Comparison of ENCODE assay signal across 8 cellular contexts in the genomic region with DNA sequence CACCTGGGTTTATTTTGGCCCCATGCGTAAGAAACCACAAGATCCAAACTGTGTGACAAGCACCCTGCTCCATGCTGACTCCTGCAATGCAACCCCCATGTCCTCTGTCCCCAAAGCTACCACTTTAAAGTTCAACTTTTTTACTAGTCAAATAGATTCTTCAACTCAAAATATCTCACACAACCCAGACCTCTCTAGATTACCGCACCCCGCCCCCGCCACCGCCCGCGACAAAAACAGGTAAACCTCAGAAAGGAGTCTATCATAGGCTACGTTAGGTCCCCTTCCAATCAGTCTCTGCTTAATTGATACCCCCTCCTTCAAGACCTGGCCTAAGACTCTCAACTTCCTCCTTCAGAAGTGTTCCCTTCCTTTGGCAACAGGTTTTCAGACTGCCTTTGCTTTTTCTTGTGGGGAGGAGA. TPM values are rescaled to one million over a fixed set of nuclear protein-coding genes. Genes with fewer than 3 reads are reported as not detected.
DNase-seq lines count a peak whose midpoint lies in the region; ATAC-seq and TF ChIP-seq lines count a peak whose summit lies in the region.

No MANE protein-coding gene starts in this region.

- H3K9me3 Mint-ChIP-seq in activated CD4-positive, alpha-beta T cell treated with anti-CD3 and anti-CD28 coated beads, Interleukin-2, amount 10 ng/mL, durations not matched to agents 24 days and 14 days = no peaks in the 10 kb centered on the region
- H3K9me3 Mint-ChIP-seq in natural killer cell treated with Interleukin-12 subunit alpha and Interleukin-12 subunit beta and Interleukin-15 and Interleukin-18, amount 100 ng/mL, for 72 hours = no peaks in the 10 kb centered on the region

- no peak for ATAC-seq in natural killer cell treated with Interleukin-12 subunit alpha and Interleukin-12 subunit beta and Interleukin-15 and Interleukin-18, amount 100 ng/mL, for 72 hours

- peak overlapping the region; percentile 100 for H3K27ac Mint-ChIP-seq in activated CD4-positive, alpha-beta T cell treated with anti-CD3 and anti-CD28 coated beads, Interleukin-2, amount 10 ng/mL, durations not matched to agents 24 days and 14 days
- H3K27ac Mint-ChIP-seq in natural killer cell treated with Interleukin-12 subunit alpha and Interleukin-12 subunit beta and Interleukin-15 and Interleukin-18, amount 100 ng/mL, for 72 hours = peak overlapping the region; percentile 99

- no peaks in the 10 kb centered on the region for H3K27me3 Mint-ChIP-seq in activated CD4-positive, alpha-beta T cell treated with anti-CD3 and anti-CD28 coated beads, Interleukin-2, amount 10 ng/mL, durations not matched to agents 24 days and 14 days
- H3K27me3 Mint-ChIP-seq in natural killer cell treated with Interleukin-12 subunit alpha and Interleukin-12 subunit beta and Interleukin-15 and Interleukin-18, amount 100 ng/mL, for 72 hours = no peaks in the 10 kb centered on the region

- peaks cover 32% of the 10 kb centered on the region for H3K36me3 ChIP-seq in ectodermal cell (ENCODE audit: control insufficient read depth, insufficient read depth, low read length)

- H3K36me3 Mint-ChIP-seq in activated CD4-positive, alpha-beta T cell treated with anti-CD3 and anti-CD28 coated beads, Interleukin-2, amount 10 ng/mL, durations not matched to agents 24 days and 14 days (ENCODE audit: low read depth) = peaks cover 63% of the 10 kb centered on the region
- H3K36me3 Mint-ChIP-seq in natural killer cell treated with Interleukin-12 subunit alpha and Interleukin-12 subunit beta and Interleukin-15 and Interleukin-18, amount 100 ng/mL, for 72 hours = peaks cover 10% of the 10 kb centered on the region

- DNase-seq in HFF-Myc (ENCODE audit: extremely low read depth, low read depth) (no peak), mesenteric fat pad (ENCODE audit: low spot score) (no peak), NCI-H510A (lab: John Stamatoyannopoulos, UW) (no peak), GM20000 (ENCODE audit: low spot score) (no peak), NCI-H1105 (lab: John Stamatoyannopoulos, UW) (no peak)
- DNase-seq in activated CD4-positive, alpha-beta T cell treated with anti-CD3 and anti-CD28 coated beads, Interleukin-2, amount 10 ng/mL, durations not matched to agents 24 days and 14 days = peak; percentile 79
- DNase-seq in natural killer cell treated with Interleukin-12 subunit alpha and Interleukin-12 subunit beta and Interleukin-15 and Interleukin-18, amount 100 ng/mL, for 72 hours (ENCODE audit: low spot score) = no peak

- 18 to 19% methylated on average over 8 of the region's 8 CpGs for WGBS in ectodermal cell, 2 experiments

- H3K4me3 Mint-ChIP-seq in activated CD4-positive, alpha-beta T cell treated with anti-CD3 and anti-CD28 coated beads, Interleukin-2, amount 10 ng/mL, durations not matched to agents 24 days and 14 days = peak overlapping the region; percentile 93
- peak overlapping the region; percentile 94 for H3K4me3 Mint-ChIP-seq in natural killer cell treated with Interleukin-12 subunit alpha and Interleukin-12 subunit beta and Interleukin-15 and Interleukin-18, amount 100 ng/mL, for 72 hours

- no peaks in the 10 kb centered on the region for H3K9me3 ChIP-seq in ectodermal cell (ENCODE audit: control insufficient read depth, low read length)

- H3K4me3 ChIP-seq in HFF-Myc (replicated peaks; ENCODE audit: low read depth, low read length) (peak overlapping the region; percentile 95), ectodermal cell (ENCODE audit: insufficient read depth, low read depth, low read length) (peak overlapping the region; percentile 95)

- peaks cover 13% of the 10 kb centered on the region for H3K4me1 ChIP-seq in ectodermal cell (ENCODE audit: control insufficient read depth, insufficient read depth, low read length)

- H3K4me1 Mint-ChIP-seq in activated CD4-positive, alpha-beta T cell treated with anti-CD3 and anti-CD28 coated beads, Interleukin-2, amount 10 ng/mL, durations not matched to agents 24 days and 14 days = peaks cover 63% of the 10 kb centered on the region
- peaks cover 60 to 74% of the 10 kb centered on the region in 2 donors for H3K4me1 Mint-ChIP-seq in natural killer cell treated with Interleukin-12 subunit alpha and Interleukin-12 subunit beta and Interleukin-15 and Interleukin-18, amount 100 ng/mL, for 72 hours (ENCODE audit: low read depth in 2 of 2)

- peak overlapping the region; percentile 61 for H3K27ac ChIP-seq in ectodermal cell (ENCODE audit: insufficient read depth, low read depth, low read length, poor library complexity, severe bottlenecking)

- intact Hi-C loops in activated CD4-positive, alpha-beta T cell treated with anti-CD3 and anti-CD28 coated beads, Interleukin-2, amount 10 ng/mL, durations not matched to agents 24 days and 14 days (cut with micrococcal nuclease) = loop anchor here (1.0 to 10.0 kb wide), 6 partner anchors 8 to 824 kb away; partner anchors contain the start of genes ACTN1 and SUSD6

- no peak for TF ChIP-seq CTCF in HFF-Myc (IDR thresholded peaks at IDR 0.05; ENCODE audit: low read depth, low read length, missing control alignments)
- no peak for TF ChIP-seq CTCF in GM20000 (IDR thresholded peaks at IDR 0.05; ENCODE audit: extremely low read depth, missing control alignments)

- H3K27me3 ChIP-seq in ectodermal cell (ENCODE audit: control insufficient read depth, insufficient read depth, low read length, poor library complexity, severe bottlenecking) = no peaks in the 10 kb centered on the region

RNA-seq across cellular contexts. Expression of gene ZFP36L1, which starts 2.2 kb away (rescaled TPM):
- total RNA-seq in activated CD4-positive, alpha-beta T cell treated with anti-CD3 and anti-CD28 coated beads, Interleukin-2, amount 10 ng/mL, durations not matched to agents 24 days and 14 days = 106 TPM in 2 replicates
- 248 TPM for polyA plus RNA-seq in ectodermal cell (2013, experiment 1 of 4)
- 221 TPM for polyA plus RNA-seq in ectodermal cell (2013, experiment 2 of 4)
- 219 TPM for polyA plus RNA-seq in ectodermal cell (2013, experiment 3 of 4)
- 219 TPM for polyA plus RNA-seq in ectodermal cell (2013, experiment 4 of 4)
- 10 to 100 TPM; 42.4 to 94.9 TPM for total RNA-seq in natural killer cell treated with Interleukin-12 subunit alpha and Interleukin-12 subunit beta and Interleukin-15 and Interleukin-18, amount 100 ng/mL, for 72 hours
- total RNA-seq in mesenteric fat pad = 477 TPM
